21 cellular contexts compared by ENCODE assay signal in the genomic region with DNA sequence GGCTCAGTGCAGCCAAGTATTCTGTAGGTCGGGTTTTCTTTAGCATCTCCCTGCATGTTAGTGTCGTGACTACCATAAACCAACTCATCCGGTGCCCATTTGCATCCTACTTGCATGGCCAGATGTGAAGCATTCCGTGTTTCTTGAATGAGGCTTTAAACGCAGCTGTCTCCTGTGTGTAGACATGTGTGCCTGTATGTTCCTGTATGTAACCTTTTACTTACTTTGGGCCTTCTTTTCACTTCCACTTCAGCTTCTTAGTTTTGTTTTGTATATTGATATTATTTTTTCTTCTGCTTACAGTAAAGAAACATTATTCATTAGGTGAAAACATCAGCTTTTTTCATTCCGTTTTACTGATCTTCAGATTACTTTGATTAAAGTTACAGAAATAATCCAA.
"Had no signal": no experiment of that assay in that cellular context is flagged by ENCODE, and none has a peak within 500 bp of the region (broad histone marks: within the 10 kb centered on the region; RNA-seq: fewer than 3 reads in every experiment).

No MANE protein-coding gene starts in this region.

- H3K9me3 Mint-ChIP-seq: endodermal cell; natural killer cell; neural progenitor cell; stimulated activated effector memory CD8-positive, alpha-beta T cell treated with anti-CD3 and anti-CD28 coated beads, Interleukin-12 subunit alpha, Interleukin-12 subunit beta, amount 100 ng/mL, for 72 hours had no signal

- H3K4me3 Mint-ChIP-seq: dendritic cell treated with granulocyte-macrophage colony-stimulating factor and Interleukin-4, amounts not matched to agents 40 ng/mL and 50 ng/mL, for 4 days; endodermal cell; natural killer cell; neural progenitor cell; stimulated activated effector memory CD8-positive, alpha-beta T cell treated with anti-CD3 and anti-CD28 coated beads, Interleukin-12 subunit alpha, Interleukin-12 subunit beta, amount 100 ng/mL, for 72 hours had no signal

- ATAC-seq: esophagus mucosa; gastrocnemius medialis; left ventricle myocardium superior; lower lobe of right lung; natural killer cell; stimulated activated effector memory CD8-positive, alpha-beta T cell treated with anti-CD3 and anti-CD28 coated beads, Interleukin-12 subunit alpha, Interleukin-12 subunit beta, amount 100 ng/mL, for 72 hours; stimulated activated naive CD8-positive, alpha-beta T cell treated with anti-CD3 and anti-CD28 coated beads, Interleukin-15, Interleukin-2, amounts not matched to agents 100 U/mL and 50 U/mL, for 24 hours had no signal

- H3K4me1 Mint-ChIP-seq: endodermal cell, neural progenitor cell had no signal

- DNase-seq: colonic mucosa; effector CD8-positive, alpha-beta T cell; endodermal cell; foreskin fibroblast; gastrocnemius medialis; head of caudate nucleus; left ventricle myocardium superior; lower lobe of right lung; natural killer cell; right lobe of liver; stimulated activated CD4-positive, alpha-beta T cell treated with anti-CD3 and anti-CD28 coated beads, Interleukin-12 subunit alpha, Interleukin-12 subunit beta, amount 100 ng/mL, for 4 hours; stimulated activated CD4-positive, alpha-beta T cell treated with anti-CD3 and anti-CD28 coated beads, Interleukin-1b, Interleukin-23, amount 100 ng/mL, for 48 hours; stimulated activated CD4-positive, alpha-beta T cell treated with anti-CD3 and anti-CD28 coated beads, Interleukin-4, amount 100 ng/mL, for 1 hour; stimulated activated naive CD8-positive, alpha-beta T cell treated with anti-CD3 and anti-CD28 coated beads, Interleukin-15, Interleukin-2, amounts not matched to agents 100 U/mL and 50 U/mL, for 24 hours; substantia nigra; upper lobe of left lung had no signal

- H3K27me3 Mint-ChIP-seq: dendritic cell treated with granulocyte-macrophage colony-stimulating factor and Interleukin-4, amounts not matched to agents 40 ng/mL and 50 ng/mL, for 4 days; progenitor cell of endocrine pancreas had no signal

- H3K27ac Mint-ChIP-seq: dendritic cell treated with granulocyte-macrophage colony-stimulating factor and Interleukin-4, amounts not matched to agents 40 ng/mL and 50 ng/mL, for 4 days; endodermal cell; natural killer cell; neural progenitor cell; progenitor cell of endocrine pancreas; stimulated activated effector memory CD8-positive, alpha-beta T cell treated with anti-CD3 and anti-CD28 coated beads, Interleukin-12 subunit alpha, Interleukin-12 subunit beta, amount 100 ng/mL, for 72 hours had no signal
